Comparison of ENCODE assay signal across 20 cellular contexts in the genomic region with DNA sequence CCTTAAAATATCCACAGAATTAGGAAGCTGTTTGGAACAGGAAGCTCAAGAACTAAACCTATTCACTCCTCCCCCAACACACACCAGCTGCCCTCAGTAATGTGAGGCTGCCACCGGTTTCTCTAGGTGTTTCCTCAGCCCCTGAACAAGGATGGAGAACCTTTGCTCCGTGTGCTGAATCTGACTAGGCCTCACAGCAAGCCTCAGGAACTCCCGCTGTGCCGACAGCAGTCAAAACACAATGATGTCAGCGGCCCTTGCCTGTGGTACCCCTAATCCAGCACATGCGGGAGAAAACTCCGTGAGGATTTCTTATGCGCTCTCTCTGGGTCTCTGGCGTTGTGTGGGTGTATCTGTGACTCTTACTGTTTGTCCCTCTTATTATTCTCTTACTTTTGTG.
DNase-seq lines count a peak whose midpoint lies in the region; ATAC-seq and TF ChIP-seq lines count a peak whose summit lies in the region.
"Had no signal": no experiment of that assay in that cellular context is flagged by ENCODE, and none has a peak within 500 bp of the region (broad histone marks: within the 10 kb centered on the region; RNA-seq: fewer than 3 reads in every experiment).

No MANE protein-coding gene starts in this region.

- H3K4me3 Mint-ChIP-seq in osteocyte (ENCODE audit: unreplicated experiment) = no peak overlapping the region
- H3K4me3 Mint-ChIP-seq: CD4-positive, CD25-positive, alpha-beta regulatory T cell; H9; IgD-negative memory B cell had no signal

- no peaks in the 10 kb centered on the region for H3K4me1 Mint-ChIP-seq in osteocyte (ENCODE audit: unreplicated experiment)
- H3K4me1 Mint-ChIP-seq: CD4-positive, CD25-positive, alpha-beta regulatory T cell; IgD-negative memory B cell had no signal

- no peaks in the 10 kb centered on the region for H3K36me3 Mint-ChIP-seq in osteocyte (ENCODE audit: unreplicated experiment)
- H3K36me3 Mint-ChIP-seq: CD4-positive, CD25-positive, alpha-beta regulatory T cell; IgD-negative memory B cell had no signal

- POLR2A ChIA-PET in HEK293 (lab: Yijun Ruan, JAX) = no interaction called here

- no peaks in the 10 kb centered on the region for H3K27me3 ChIP-seq in WERI-Rb-1 (ENCODE audit: insufficient read depth, low read depth, severe bottlenecking)

- no peak overlapping the region for H3K4me3 ChIP-seq in HEK293 (ENCODE audit: low read depth, low read length)
- H3K4me3 ChIP-seq in WERI-Rb-1 (ENCODE audit: low read depth, low read length) = no peak overlapping the region
- H3K4me3 ChIP-seq: SK-N-MC had no signal

- no peak for TF ChIP-seq CTCF in HEK293 (tag by site-specific recombination; IDR thresholded peaks at IDR 0.05)
- TF ChIP-seq CTCF in WERI-Rb-1 (IDR thresholded peaks at IDR 0.05; ENCODE audit: low read depth, low read length) = no peak
- no peak for TF ChIP-seq CTCF in osteocyte (IDR thresholded peaks at IDR 0.05)

- H3K27ac ChIP-seq in HEK293 (ENCODE audit: extremely low read depth, low read depth, low read length) = no peak overlapping the region
- H3K27ac ChIP-seq in WERI-Rb-1 = peak overlapping the region; percentile 45; the same call in 1 of the 2 replicates
- H3K27ac ChIP-seq: SK-N-MC had no signal

- H3K9me3 Mint-ChIP-seq in osteocyte (ENCODE audit: unreplicated experiment) = no peaks in the 10 kb centered on the region
- H3K9me3 Mint-ChIP-seq: H9, IgD-negative memory B cell had no signal

- no peaks in the 10 kb centered on the region for H3K9me3 ChIP-seq in HEK293 (ENCODE audit: control insufficient read depth, insufficient read depth, low read depth, low read length)
- no peaks in the 10 kb centered on the region for H3K9me3 ChIP-seq in WERI-Rb-1 (ENCODE audit: severe bottlenecking)

- DNase-seq in WERI-Rb-1 (peak; percentile 61), iPS DF 19.7 (ENCODE audit: low read depth, low spot score) (peak; percentile 17), osteocyte (ENCODE audit: extremely low spot score, unreplicated experiment) (peak; percentile 73), dermis blood vessel endothelial cell (no peak), GM03348 (ENCODE audit: low spot score) (no peak)
- DNase-seq: ACHN; Calu3; CD4-positive, CD25-positive, alpha-beta regulatory T cell; DMS79; GDM1; H9; NCI-H1417 treated with DMSO at 0.1 percent for 48 hours; NCI-H2081 treated with DMSO at 0.1 percent for 48 hours; NCI-H748 treated with DMSO at 0.1 percent for 48 hours had no signal

- ATAC-seq in HG02642 (IDR thresholded peaks at IDR 0.05; ENCODE audit: poor library complexity, unreplicated experiment) = no peak
- ATAC-seq: Panc1, Right ventricle myocardium inferior had no signal

- no peaks in the 10 kb centered on the region for H3K36me3 ChIP-seq in HEK293 (ENCODE audit: control insufficient read depth in 2 of 2, insufficient read depth in 1 of 2, low read length in 2 of 2)
- no peaks in the 10 kb centered on the region for H3K36me3 ChIP-seq in WERI-Rb-1

- H3K27me3 Mint-ChIP-seq in osteocyte (ENCODE audit: unreplicated experiment) = peaks cover 1% of the 10 kb centered on the region
- H3K27me3 Mint-ChIP-seq: IgD-negative memory B cell had no signal

- H3K27ac Mint-ChIP-seq in osteocyte (ENCODE audit: unreplicated experiment) = no peak overlapping the region
- H3K27ac Mint-ChIP-seq: CD4-positive, CD25-positive, alpha-beta regulatory T cell; H9; IgD-negative memory B cell had no signal

- CTCF ChIA-PET in HEK293 (lab: Yijun Ruan, JAX) = interaction anchor here (0.6 kb wide), 1 partner anchor 241 kb away, joined by 3 read pairs; no protein-coding TSS in a partner anchor

- no peaks in the 10 kb centered on the region for H3K4me1 ChIP-seq in HEK293 (ENCODE audit: control insufficient read depth, insufficient read depth, low read length)

TF ChIP-seq in HEK293, 187 proteins besides CTCF, POLR2A, EP300 and RAD21 (continues in another document):
- TF ChIP-seq GLIS1 (tag by site-specific recombination; IDR thresholded peaks at IDR 0.05) (peak; percentile 47), ZFP41 (tag by site-specific recombination; IDR thresholded peaks at IDR 0.05; ENCODE audit: borderline replicate concordance) (no peak), ZFP37 (tag by site-specific recombination; IDR thresholded peaks at IDR 0.05) (no peak), ZNF660 (tag by site-specific recombination; IDR thresholded peaks at IDR 0.05) (peak; percentile 67; the same call in 1 of the 2 replicates), GLI2 (tag by site-specific recombination; IDR thresholded peaks at IDR 0.05; ENCODE audit: borderline replicate concordance, low read depth) (no peak), ZIC2 (tag by site-specific recombination; IDR thresholded peaks at IDR 0.05) (peak; percentile 87), KLF8 (tag by site-specific recombination; IDR thresholded peaks at IDR 0.05) (no peak), ZFHX2 (tag by site-specific recombination; conservative IDR thresholded peaks at IDR 0.05) (0 out of 2 replicates have a peak, but pooled peaks have one; percentile 15), ZNF416 (tag by site-specific recombination; IDR thresholded peaks at IDR 0.05) (no peak), ZNF629 (tag by site-specific recombination; IDR thresholded peaks at IDR 0.05) (peak; percentile 68), ZBTB20 (tag by site-specific recombination; IDR thresholded peaks at IDR 0.05) (peak; percentile 88)
- TF ChIP-seq, protein P1, sequence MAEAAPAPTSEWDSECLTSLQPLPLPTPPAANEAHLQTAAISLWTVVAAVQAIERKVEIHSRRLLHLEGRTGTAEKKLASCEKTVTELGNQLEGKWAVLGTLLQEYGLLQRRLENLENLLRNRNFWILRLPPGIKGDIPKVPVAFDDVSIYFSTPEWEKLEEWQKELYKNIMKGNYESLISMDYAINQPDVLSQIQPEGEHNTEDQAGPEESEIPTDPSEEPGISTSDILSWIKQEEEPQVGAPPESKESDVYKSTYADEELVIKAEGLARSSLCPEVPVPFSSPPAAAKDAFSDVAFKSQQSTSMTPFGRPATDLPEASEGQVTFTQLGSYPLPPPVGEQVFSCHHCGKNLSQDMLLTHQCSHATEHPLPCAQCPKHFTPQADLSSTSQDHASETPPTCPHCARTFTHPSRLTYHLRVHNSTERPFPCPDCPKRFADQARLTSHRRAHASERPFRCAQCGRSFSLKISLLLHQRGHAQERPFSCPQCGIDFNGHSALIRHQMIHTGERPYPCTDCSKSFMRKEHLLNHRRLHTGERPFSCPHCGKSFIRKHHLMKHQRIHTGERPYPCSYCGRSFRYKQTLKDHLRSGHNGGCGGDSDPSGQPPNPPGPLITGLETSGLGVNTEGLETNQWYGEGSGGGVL (tag by site-specific recombination; IDR thresholded peaks at IDR 0.05) = 0 out of 2 replicates have a peak, but pooled peaks have one; percentile 11
- TF ChIP-seq, protein P2, sequence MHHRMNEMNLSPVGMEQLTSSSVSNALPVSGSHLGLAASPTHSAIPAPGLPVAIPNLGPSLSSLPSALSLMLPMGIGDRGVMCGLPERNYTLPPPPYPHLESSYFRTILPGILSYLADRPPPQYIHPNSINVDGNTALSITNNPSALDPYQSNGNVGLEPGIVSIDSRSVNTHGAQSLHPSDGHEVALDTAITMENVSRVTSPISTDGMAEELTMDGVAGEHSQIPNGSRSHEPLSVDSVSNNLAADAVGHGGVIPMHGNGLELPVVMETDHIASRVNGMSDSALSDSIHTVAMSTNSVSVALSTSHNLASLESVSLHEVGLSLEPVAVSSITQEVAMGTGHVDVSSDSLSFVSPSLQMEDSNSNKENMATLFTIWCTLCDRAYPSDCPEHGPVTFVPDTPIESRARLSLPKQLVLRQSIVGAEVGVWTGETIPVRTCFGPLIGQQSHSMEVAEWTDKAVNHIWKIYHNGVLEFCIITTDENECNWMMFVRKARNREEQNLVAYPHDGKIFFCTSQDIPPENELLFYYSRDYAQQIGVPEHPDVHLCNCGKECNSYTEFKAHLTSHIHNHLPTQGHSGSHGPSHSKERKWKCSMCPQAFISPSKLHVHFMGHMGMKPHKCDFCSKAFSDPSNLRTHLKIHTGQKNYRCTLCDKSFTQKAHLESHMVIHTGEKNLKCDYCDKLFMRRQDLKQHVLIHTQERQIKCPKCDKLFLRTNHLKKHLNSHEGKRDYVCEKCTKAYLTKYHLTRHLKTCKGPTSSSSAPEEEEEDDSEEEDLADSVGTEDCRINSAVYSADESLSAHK (tag by site-specific recombination; IDR thresholded peaks at IDR 0.05) = no peak
- TF ChIP-seq, protein P3, sequence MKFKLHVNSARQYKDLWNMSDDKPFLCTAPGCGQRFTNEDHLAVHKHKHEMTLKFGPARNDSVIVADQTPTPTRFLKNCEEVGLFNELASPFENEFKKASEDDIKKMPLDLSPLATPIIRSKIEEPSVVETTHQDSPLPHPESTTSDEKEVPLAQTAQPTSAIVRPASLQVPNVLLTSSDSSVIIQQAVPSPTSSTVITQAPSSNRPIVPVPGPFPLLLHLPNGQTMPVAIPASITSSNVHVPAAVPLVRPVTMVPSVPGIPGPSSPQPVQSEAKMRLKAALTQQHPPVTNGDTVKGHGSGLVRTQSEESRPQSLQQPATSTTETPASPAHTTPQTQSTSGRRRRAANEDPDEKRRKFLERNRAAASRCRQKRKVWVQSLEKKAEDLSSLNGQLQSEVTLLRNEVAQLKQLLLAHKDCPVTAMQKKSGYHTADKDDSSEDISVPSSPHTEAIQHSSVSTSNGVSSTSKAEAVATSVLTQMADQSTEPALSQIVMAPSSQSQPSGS (tag by site-specific recombination; IDR thresholded peaks at IDR 0.05; ENCODE audit: low read depth) = peak; percentile 49; the same call in 1 of the 2 replicates

Comparison
In these comparisons a context has a peak if more than half of its experiments do, and no peak if none do; other contexts are left out.
1. DNase-seq: peak in WERI-Rb-1 (single experiment), iPS DF 19.7 (single experiment) and osteocyte (single experiment); none in dermis blood vessel endothelial cell (single experiment) and GM03348 (single experiment).